In the genomic region with DNA sequence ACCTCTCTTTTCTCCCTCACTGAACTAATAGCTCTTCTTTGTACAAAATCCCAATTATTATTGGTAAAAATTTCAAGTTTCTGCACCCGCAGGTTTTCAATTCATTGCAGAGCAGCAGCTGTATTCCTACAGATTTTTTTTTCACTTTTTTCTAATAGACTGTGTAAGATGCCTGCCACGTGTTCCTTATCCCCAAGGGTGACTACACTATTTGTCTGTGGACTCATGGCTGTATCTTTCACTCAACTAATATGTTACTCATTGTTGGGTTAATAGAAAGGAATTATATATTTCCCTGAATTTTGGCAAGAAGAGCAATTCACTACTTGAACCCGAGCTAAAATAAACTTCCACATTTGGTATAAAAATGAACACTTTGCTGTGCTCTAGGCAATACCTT, we compare ENCODE assay signal across 16 cellular contexts.
DNase-seq lines count a peak whose midpoint lies in the region; ATAC-seq and TF ChIP-seq lines count a peak whose summit lies in the region.
"Had no signal": no experiment of that assay in that cellular context is flagged by ENCODE, and none has a peak within 500 bp of the region (broad histone marks: within the 10 kb centered on the region; RNA-seq: fewer than 3 reads in every experiment).

No MANE protein-coding gene starts in this region.

- H3K9ac ChIP-seq in IMR-90 (ENCODE audit: low read depth, low read length): no peak overlapping the region
- H3K9ac ChIP-seq: BLaER1 had no signal

- no peak overlapping the region for H3K56ac ChIP-seq in IMR-90 (ENCODE audit: extremely low read depth, insufficient read depth, low read length)

- no peak overlapping the region for H3K27ac ChIP-seq in IMR-90 (ENCODE audit: insufficient read depth, low read length)
- no peak overlapping the region for H3K27ac ChIP-seq in dorsolateral prefrontal cortex
- H3K27ac ChIP-seq: 22Rv1, BLaER1, HL-60 had no signal

- H3K4me3 ChIP-seq in AG10803 (ENCODE audit: low read length) (no peak overlapping the region), IMR-90 (ENCODE audit: insufficient read depth, low read depth, low read length) (no peak overlapping the region), choroid plexus epithelial cell (ENCODE audit: low read depth, low read length) (no peak overlapping the region), dorsolateral prefrontal cortex (no peak overlapping the region)
- H3K4me3 ChIP-seq: BLaER1 had no signal

- no peak overlapping the region for H2AK5ac ChIP-seq in IMR-90 (ENCODE audit: low read depth, low read length)

- no peak overlapping the region for H3K4ac ChIP-seq in IMR-90 (ENCODE audit: low read depth, low read length)

- no CpG with 5 or more reads among the region's 3 CpGs for WGBS in IMR-90 (ENCODE audit: extremely low coverage in 2 of 2, insufficient read length in 1 of 2), 2 experiments

- peak overlapping the region; percentile 33 for H2BK5ac ChIP-seq in IMR-90 (ENCODE audit: low read depth, low read length, poor library complexity, severe bottlenecking)

- no peak overlapping the region for H3K4me2 ChIP-seq in IMR-90 (ENCODE audit: low read depth, low read length)
- H3K4me2 ChIP-seq: BLaER1 had no signal

- no peaks in the 10 kb centered on the region for H4K20me1 ChIP-seq in IMR-90 (ENCODE audit: insufficient read depth, low read length)
- H4K20me1 ChIP-seq: BLaER1 had no signal

- ATAC-seq in IMR-90 (ENCODE audit: low read depth) (peak; percentile 64), GM18858 (IDR thresholded peaks at IDR 0.05; ENCODE audit: unreplicated experiment) (no peak)

- H3K27me3 ChIP-seq in IMR-90 (ENCODE audit: control insufficient read depth, insufficient read depth, low read length): no peaks in the 10 kb centered on the region
- H3K27me3 ChIP-seq in dorsolateral prefrontal cortex: no peaks in the 10 kb centered on the region
- H3K27me3 ChIP-seq: BLaER1 had no signal

- intact Hi-C loops in IMR-90 (cut with micrococcal nuclease) (no loop called here), dorsolateral prefrontal cortex (cut with DNase I) (no loop called here)

- H4K8ac ChIP-seq in IMR-90 (ENCODE audit: low read depth in 2 of 2, low read length in 2 of 2): no peak overlapping the region; a peak in 1 of 4 replicates

- POLR2A ChIA-PET in IMR-90 (lab: Charles Lee; ENCODE audit: unreplicated experiment): no interaction called here

- no peak overlapping the region for H2AK9ac ChIP-seq in IMR-90 (replicated peaks; ENCODE audit: low read depth, low read length, poor library complexity)

- TF ChIP-seq CTCF in AG10803 (conservative IDR thresholded peaks at IDR 0.05; ENCODE audit: low read length) (no peak), IMR-90 (conservative IDR thresholded peaks at IDR 0.05; ENCODE audit: low read depth, low read length) (no peak), choroid plexus epithelial cell (conservative IDR thresholded peaks at IDR 0.05; ENCODE audit: low read depth, low read length) (no peak), dorsolateral prefrontal cortex (IDR thresholded peaks at IDR 0.05 in 54 of 56, conservative IDR thresholded peaks at IDR 0.05 in 2 of 56; ENCODE audit: low read depth in 1 of 56, partially characterized antibody in 56 of 56) (no peak)

- 0 out of 2 replicates have a peak, but pooled peaks cover 1% of the 10 kb centered on the region for H3K4me1 ChIP-seq in IMR-90 (ENCODE audit: control insufficient read depth, insufficient read depth, low read length)
- H3K4me1 ChIP-seq: BLaER1 had no signal

- no TSS peak for BruUV-seq in IMR-90 (replicated peaks; lab: Mats Ljungman, UMichigan)

- DNase-seq in AG10803 (ENCODE audit: low read depth) (peak; percentile 5), IMR-90 (peak; percentile 51), choroid plexus epithelial cell (ENCODE audit: low read depth) (peak; percentile 5), fibroblast of the conjunctiva (ENCODE audit: low read depth) (peak; percentile 22), dorsolateral prefrontal cortex (no peak)
- DNase-seq in activated T-cell treated with anti-CD3 and anti-CD28 coated beads, Interleukin-2, amount 50 U/mL, for 1 hour: no peak
- DNase-seq in NK-92 treated with Interleukin-12 subunit alpha and Interleukin-12 subunit beta, amount 100 ng/mL, for 24 hours (lab: John Stamatoyannopoulos, UW): no peak
- DNase-seq: AML-193, DMS53, GF-D8, GOT3, H9 had no signal

- no peaks in the 10 kb centered on the region for H3K79me1 ChIP-seq in IMR-90 (ENCODE audit: low read depth in 1 of 2, low read length in 2 of 2)

- dilution Hi-C loops in IMR-90 (cut with HindIII; ENCODE audit: low sequenced_read_pairs, unreplicated experiment): no loop called here

- H3K9me3 ChIP-seq in IMR-90 (ENCODE audit: control insufficient read depth, insufficient read depth, low read length): no peaks in the 10 kb centered on the region
- H3K9me3 ChIP-seq: BLaER1 had no signal

- CTCF ChIA-PET in IMR-90 (lab: Yijun Ruan, JAX): interaction anchor here (0.7 to 0.8 kb wide), 2 partner anchors 43 to 153 kb away, joined by 3 read pairs; no protein-coding TSS in a partner anchor

- no peak overlapping the region for H2BK15ac ChIP-seq in IMR-90 (ENCODE audit: low read depth, low read length)

- no peak overlapping the region for H3K18ac ChIP-seq in IMR-90 (ENCODE audit: low read depth, low read length)

- H4K91ac ChIP-seq in IMR-90 (ENCODE audit: insufficient read depth, low read depth, low read length): no peak overlapping the region

- no peak overlapping the region for H3K23ac ChIP-seq in IMR-90 (ENCODE audit: low read depth, low read length)

- H4K5ac ChIP-seq in IMR-90 (ENCODE audit: low read depth, low read length): no peak overlapping the region; the same call in 1 of the 2 replicates

- no peak overlapping the region for H2BK20ac ChIP-seq in IMR-90 (ENCODE audit: low read depth, low read length)

- no peak overlapping the region for H2AFZ ChIP-seq in IMR-90 (replicated peaks; ENCODE audit: low read length, poor library complexity)

- no peak for TF ChIP-seq RAD21 in IMR-90 (IDR thresholded peaks at IDR 0.05; ENCODE audit: low read length)

- H3K9me1 ChIP-seq in IMR-90 (ENCODE audit: insufficient read depth, low read length): no peaks in the 10 kb centered on the region

- in situ Hi-C loops in IMR-90 (cut with MboI; ENCODE audit: low sequenced_read_pairs): loop anchor here (25.0 kb wide), 1 partner anchor 205 kb away; no protein-coding TSS in a partner anchor

- no peak for TF ChIP-seq POLR2A in IMR-90 (IDR thresholded peaks at IDR 0.05; ENCODE audit: low read depth, low read length)

- no peak overlapping the region for H2BK120ac ChIP-seq in IMR-90 (ENCODE audit: low read depth, low read length)

- H3K36me3 ChIP-seq in IMR-90 (ENCODE audit: control insufficient read depth, insufficient read depth, low read length): no peaks in the 10 kb centered on the region
- H3K36me3 ChIP-seq: BLaER1 had no signal

- H3K14ac ChIP-seq in IMR-90 (replicated peaks; ENCODE audit: low read depth, low read length): no peak overlapping the region

TF ChIP-seq in IMR-90, 13 proteins besides CTCF, POLR2A, EP300 and RAD21:
- TF ChIP-seq, protein P1, sequence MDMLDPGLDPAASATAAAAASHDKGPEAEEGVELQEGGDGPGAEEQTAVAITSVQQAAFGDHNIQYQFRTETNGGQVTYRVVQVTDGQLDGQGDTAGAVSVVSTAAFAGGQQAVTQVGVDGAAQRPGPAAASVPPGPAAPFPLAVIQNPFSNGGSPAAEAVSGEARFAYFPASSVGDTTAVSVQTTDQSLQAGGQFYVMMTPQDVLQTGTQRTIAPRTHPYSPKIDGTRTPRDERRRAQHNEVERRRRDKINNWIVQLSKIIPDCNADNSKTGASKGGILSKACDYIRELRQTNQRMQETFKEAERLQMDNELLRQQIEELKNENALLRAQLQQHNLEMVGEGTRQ (IDR thresholded peaks at IDR 0.05; ENCODE audit: low read depth, low read length): peak; percentile 42; the same call in 1 of the 2 replicates
- no peak for TF ChIP-seq SMC3 (IDR thresholded peaks at IDR 0.05; ENCODE audit: low read depth, low read length)

Comparison
In these comparisons a context has a peak if more than half of its experiments do, and no peak if none do; other contexts are left out.
1. DNase-seq: peak in AG10803 (single experiment), IMR-90 (single experiment), choroid plexus epithelial cell (single experiment) and fibroblast of the conjunctiva (single experiment); none in activated T-cell treated with anti-CD3 and anti-CD28 coated beads, Interleukin-2, amount 50 U/mL, for 1 hour (single experiment), NK-92 treated with Interleukin-12 subunit alpha and Interleukin-12 subunit beta, amount 100 ng/mL, for 24 hours (single experiment) and dorsolateral prefrontal cortex (0 of 10).